ENCODE assay signal across 17 cellular contexts in the genomic region with DNA sequence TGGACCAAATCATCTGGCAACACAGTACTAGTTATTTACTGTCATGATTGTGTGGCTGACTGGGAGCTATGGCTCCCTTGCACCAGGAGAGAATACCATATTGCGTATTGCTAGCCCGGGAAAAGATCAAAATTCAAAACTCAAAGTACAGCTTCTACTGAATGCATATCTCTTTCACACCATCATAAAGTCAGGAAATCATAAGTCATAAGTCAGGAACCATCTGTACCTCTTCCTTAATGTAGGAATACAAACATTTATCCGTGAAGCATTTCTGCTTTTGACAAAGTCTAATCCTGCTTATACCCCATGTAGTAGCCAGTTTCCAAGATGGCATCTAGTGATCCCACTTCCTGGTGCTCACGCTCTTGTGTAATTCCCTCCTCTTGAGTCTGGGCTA.
"Had no signal": no experiment of that assay in that cellular context is flagged by ENCODE, and none has a peak within 500 bp of the region (broad histone marks: within the 10 kb centered on the region; RNA-seq: fewer than 3 reads in every experiment).

No MANE protein-coding gene starts in this region.

- H3K9me3 Mint-ChIP-seq: neural progenitor cell; T-helper 2 cell treated with Interferon-gamma antibody and Interleukin-4, amounts not matched to agents 5 μg/mL and 100 μg/mL, for 36 hours had no signal

- H2AFZ ChIP-seq: neural progenitor cell had no signal

- H3K4me3 Mint-ChIP-seq: activated naive CD8-positive, alpha-beta T cell; neural progenitor cell; T-helper 2 cell treated with Interferon-gamma antibody and Interleukin-4, amounts not matched to agents 5 μg/mL and 100 μg/mL, for 36 hours had no signal

- H3K9ac ChIP-seq: neural progenitor cell had no signal

- H3K27me3 ChIP-seq: colonic mucosa, neural progenitor cell, pancreas, vagina had no signal

- H3K27ac ChIP-seq: colonic mucosa, neural progenitor cell, pancreas, vagina had no signal

- H3K27ac Mint-ChIP-seq: neural progenitor cell had no signal

- H3K4me3 ChIP-seq: colonic mucosa, neural progenitor cell, pancreas, vagina had no signal

- DNase-seq: activated CD4-positive, alpha-beta T cell treated with anti-CD3 and anti-CD28 coated beads, Interleukin-2, amount 50 U/mL, for 1 hour; activated CD8-positive, alpha-beta memory T cell treated with anti-CD3 and anti-CD28 coated beads for 24 hours; activated gamma-delta T cell treated with Interleukin-2 at 50 U/mL for 16 hours; amniotic stem cell; caudate nucleus; colonic mucosa; effector memory CD4-positive, alpha-beta T cell; foreskin melanocyte; head of caudate nucleus; kidney glomerular epithelial cell; pancreas; stimulated activated CD4-positive, alpha-beta T cell treated with anti-CD3 and anti-CD28 coated beads, Interleukin-12 subunit alpha, Interleukin-12 subunit beta, amount 100 ng/mL, for 4 hours; stimulated activated CD4-positive, alpha-beta T cell treated with anti-CD3 and anti-CD28 coated beads, Interleukin-2, amount 100 ng/mL, for 24 hours had no signal

- H3K4me1 ChIP-seq: colonic mucosa had no signal

- ATAC-seq: pancreas had no signal

- H3K36me3 ChIP-seq: colonic mucosa, neural progenitor cell, pancreas, vagina had no signal

- H3K4me2 ChIP-seq: neural progenitor cell had no signal

- FAIRE-seq: pancreas had no signal

- H3K9me3 ChIP-seq: colonic mucosa, pancreas, vagina had no signal

- H3K27me3 Mint-ChIP-seq: activated naive CD8-positive, alpha-beta T cell had no signal
